8 cellular contexts compared by ENCODE assay signal in the genomic region with DNA sequence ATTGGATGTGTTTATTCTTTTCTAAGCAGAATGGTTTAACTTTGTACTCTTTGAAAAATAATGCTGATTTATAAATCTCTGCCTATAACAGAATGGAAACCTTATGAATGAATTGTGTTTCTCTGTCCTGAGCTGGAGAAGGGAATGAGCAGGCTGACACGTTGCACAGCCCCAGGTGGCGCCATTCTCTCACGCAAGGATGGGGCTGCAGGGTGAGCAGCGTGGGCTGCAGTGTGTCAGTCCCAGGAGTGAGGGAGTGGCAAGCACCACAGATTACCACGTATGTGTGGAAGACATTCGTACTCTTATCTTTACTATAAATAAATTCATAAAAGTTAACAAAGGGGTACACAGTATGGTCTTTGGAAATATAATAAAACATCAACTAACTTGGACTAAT. TPM values are rescaled to one million over a fixed set of nuclear protein-coding genes. Genes with fewer than 3 reads are reported as not detected.
DNase-seq lines count a peak whose midpoint lies in the region; ATAC-seq, FAIRE-seq and TF ChIP-seq lines count a peak whose summit lies in the region.

No MANE protein-coding gene starts in this region.

- FAIRE-seq in K562 (lab: Jason Lieb, UNC) = peak; percentile 78

- no peak overlapping the region for H3K4me2 ChIP-seq in K562 (ENCODE audit: insufficient read depth, low read length)

- TF ChIP-seq CTCF in BE2C (IDR thresholded peaks at IDR 0.05; ENCODE audit: low read depth, low read length) (peak; percentile 78), K562 (IDR thresholded peaks at IDR 0.05 in 2 of 3, conservative IDR thresholded peaks at IDR 0.05 in 1 of 3; ENCODE audit: insufficient read depth in 2 of 3, low read depth in 1 of 3, low read length in 3 of 3) (peak; percentile 48 to 55 (median 54); a peak in 5 of 6 replicates), stomach (IDR thresholded peaks at IDR 0.05) (peak in 3 of 7 experiments; percentile 25 to 41 (median 30))

- no TSS peak for BruUV-seq in K562 (replicated peaks; lab: Mats Ljungman, UMichigan)

- H3K9me3 ChIP-seq in BE2C (no peaks in the 10 kb centered on the region), K562 (replicated peaks; ENCODE audit: control insufficient read depth, insufficient read depth, low read depth, low read length) (no peaks in the 10 kb centered on the region), stomach (no peaks in the 10 kb centered on the region)

- DNase-seq in BE2C (peak; percentile 66), NCI-H446 (lab: John Stamatoyannopoulos, UW) (peak; percentile 19 to 53), K562 (ENCODE audit: extremely low read depth in 1 of 4, low spot score in 3 of 4) (peak in 2 of 4 experiments; percentile 12 to 51), left colon (peak; percentile 32 to 63), stomach (peak; percentile 49), GF-D8 (lab: John Stamatoyannopoulos, UW) (no peak)

- CTCF ChIA-PET in K562 (lab: Yijun Ruan, JAX; ENCODE audit: low intra/inter-chr PET ratio) = interaction anchor here (1.2 to 1.4 kb wide), 2 partner anchors 66 to 767 kb away, joined by 3 to 7 read pairs; no protein-coding TSS in a partner anchor

- H3K4me3 ChIP-seq in BE2C (ENCODE audit: low read depth, low read length) (no peak overlapping the region), K562 (no peak overlapping the region), stomach (no peak overlapping the region)

- H3K27ac ChIP-seq in K562 (ENCODE audit: extremely low read depth, low read depth, low read length) = no peak overlapping the region
- H3K27ac ChIP-seq in stomach = no peak overlapping the region

- intact Hi-C loops in K562 (cut with micrococcal nuclease) (loop anchor here (1.0 kb wide), 1 partner anchor 767 kb away; no protein-coding TSS in a partner anchor), left colon (cut with DNase I, micrococcal nuclease) (loop anchor here in 1 of 2 donors (10.0 kb wide), 1 partner anchor 772 kb away; no protein-coding TSS in a partner anchor), stomach (cut with DNase I; ENCODE audit: low total_unique reads) (no loop called here)

- ATAC-seq in GM18868 (IDR thresholded peaks at IDR 0.05; ENCODE audit: unreplicated experiment) (peak; percentile 66), K562 (peak; percentile 99), left colon (peak; percentile 90), GM18909 (IDR thresholded peaks at IDR 0.05; ENCODE audit: poor library complexity, unreplicated experiment) (no peak)

- no peaks in the 10 kb centered on the region for H4K20me1 ChIP-seq in K562 (replicated peaks; ENCODE audit: control insufficient read depth, insufficient read depth, low read length)

- TF ChIP-seq POLR2A in K562 (conservative IDR thresholded peaks at IDR 0.05) = no peak
- TF ChIP-seq POLR2A in stomach (IDR thresholded peaks at IDR 0.05) = no peak

- H3K9me1 ChIP-seq in K562 (ENCODE audit: control insufficient read depth, insufficient read depth, low read length) = no peaks in the 10 kb centered on the region

- peak; percentile 73 for TF ChIP-seq RAD21 in K562 (CRISPR knock-in tag; conservative IDR thresholded peaks at IDR 0.05 in 1 of 2, IDR thresholded peaks at IDR 0.05 in 1 of 2)

- H3K4me1 ChIP-seq in BE2C (no peaks in the 10 kb centered on the region), K562 (replicated peaks in 1 of 2; ENCODE audit: control insufficient read depth in 2 of 2, insufficient read depth in 2 of 2, low read length in 2 of 2) (no peaks in the 10 kb centered on the region), stomach (no peaks in the 10 kb centered on the region)

- H3K9ac ChIP-seq in K562 (ENCODE audit: insufficient read depth in 1 of 2, low read depth in 2 of 2, low read length in 2 of 2) = no peak overlapping the region

- no peak for TF ChIP-seq EP300 in K562 (IDR thresholded peaks at IDR 0.05; ENCODE audit: low read length)
- no peak for TF ChIP-seq EP300 in stomach (IDR thresholded peaks at IDR 0.05)

- POLR2A ChIA-PET in K562 (lab: Yijun Ruan, JAX) = no interaction called here

- H3K36me3 ChIP-seq in BE2C = no peaks in the 10 kb centered on the region
- peaks cover 4% of the 10 kb centered on the region; the same call in 1 of the 3 replicates for H3K36me3 ChIP-seq in K562 (ENCODE audit: control insufficient read depth, insufficient read depth, low read length)
- H3K36me3 ChIP-seq in stomach = peaks cover 13 to 54% (median 42%) of the 10 kb centered on the region in 4 donors

- WGBS in K562 (ENCODE audit: insufficient coverage, low coverage, missing lambda C conversion rate) = 28% methylated on average over 6 of the region's 6 CpGs
- 28 to 44% (median 32%) methylated on average over 6 of the region's 6 CpGs for WGBS in stomach, 5 donors

- in situ Hi-C loops in K562 (cut with MboI) = loop anchor here (10.0 kb wide), 2 partner anchors 772 to 982 kb away; no protein-coding TSS in a partner anchor

- H2AFZ ChIP-seq in K562 (ENCODE audit: low read depth, low read length) = no peak overlapping the region

- no peaks in the 10 kb centered on the region for H3K79me2 ChIP-seq in K562 (ENCODE audit: control insufficient read depth, insufficient read depth, low read length)

- H3K27me3 ChIP-seq in BE2C (no peaks in the 10 kb centered on the region), K562 (ENCODE audit: control insufficient read depth in 2 of 2, insufficient read depth in 2 of 2, low read length in 2 of 2) (no peaks in the 10 kb centered on the region), stomach (no peaks in the 10 kb centered on the region)

TF ChIP-seq in K562, 482 proteins besides CTCF, POLR2A, EP300 and RAD21:
- no peak for TF ChIP-seq ZNF232 (CRISPR knock-in tag; IDR thresholded peaks at IDR 0.05)
- peak; percentile 41 for TF ChIP-seq SMC3 (conservative IDR thresholded peaks at IDR 0.05; ENCODE audit: insufficient read depth, low read depth, low read length)
- peak; percentile 51 for TF ChIP-seq CREM (IDR thresholded peaks at IDR 0.05; ENCODE audit: low read depth)
- TF ChIP-seq, protein P1, sequence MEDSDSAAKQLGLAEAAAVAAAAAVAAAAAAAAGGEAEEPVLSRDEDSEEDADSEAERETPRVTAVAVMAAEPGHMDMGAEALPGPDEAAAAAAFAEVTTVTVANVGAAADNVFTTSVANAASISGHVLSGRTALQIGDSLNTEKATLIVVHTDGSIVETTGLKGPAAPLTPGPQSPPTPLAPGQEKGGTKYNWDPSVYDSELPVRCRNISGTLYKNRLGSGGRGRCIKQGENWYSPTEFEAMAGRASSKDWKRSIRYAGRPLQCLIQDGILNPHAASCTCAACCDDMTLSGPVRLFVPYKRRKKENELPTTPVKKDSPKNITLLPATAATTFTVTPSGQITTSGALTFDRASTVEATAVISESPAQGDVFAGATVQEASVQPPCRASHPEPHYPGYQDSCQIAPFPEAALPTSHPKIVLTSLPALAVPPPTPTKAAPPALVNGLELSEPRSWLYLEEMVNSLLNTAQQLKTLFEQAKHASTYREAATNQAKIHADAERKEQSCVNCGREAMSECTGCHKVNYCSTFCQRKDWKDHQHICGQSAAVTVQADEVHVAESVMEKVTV (CRISPR knock-in tag; IDR thresholded peaks at IDR 0.05) = peak; percentile 54; the same call in 1 of the 2 replicates

RNA-seq across cellular contexts. Expression of gene FDX1, which starts 33.4 kb away (rescaled TPM):
- 13.0 TPM for polyA plus RNA-seq in BE2C (2012; ENCODE audit: insufficient read depth, insufficient read length, low read depth)
- total RNA-seq in K562 (2011; cell fraction: chromatin; rRNA removed; ENCODE audit: low replicate concordance) = 1.3 and 3.3 TPM in 2 replicates
- 1.4 and 1.5 TPM in 2 replicates for total RNA-seq in K562 (2011; cell fraction: nucleolus; rRNA removed)
- 2.3 and 6.9 TPM in 2 replicates for total RNA-seq in K562 (2011; cell fraction: nucleoplasm; rRNA removed)
- 9.7 and 11.4 TPM in 2 replicates for total RNA-seq in K562 (2014; rRNA removed)
- total RNA-seq in K562 (2014; rRNA removed; fragmentation: Illumina TruSeq; extraction: Trizol) = 13.2 and 14.5 TPM in 2 replicates
- total RNA-seq in K562 (2015; rRNA removed; fragmentation: Illumina TruSeq; extraction: Trizol) = 9.8 and 11.8 TPM in 2 replicates
- total RNA-seq in K562 (2021) = 12.9 and 14.3 TPM in 2 replicates
- 7.9 and 13.0 TPM in 2 replicates for polyA plus RNA-seq in K562 (2011; rRNA removed)
- polyA plus RNA-seq in K562 (2011; cell fraction: cytosol; rRNA removed) = 4.6 and 4.9 TPM in 2 replicates
- polyA plus RNA-seq in K562 (2011; cell fraction: nucleus; rRNA removed) = 1.7 and 2.3 TPM in 2 replicates
- polyA plus RNA-seq in K562 (2012) = 8.3 and 13.6 TPM in 2 replicates
- polyA plus RNA-seq in K562 (2014; fragmentation: Illumina TruSeq; extraction: Trizol) = 7.3 and 7.5 TPM in 2 replicates
- 1 to 10 TPM; 6.4 to 6.9 TPM for polyA plus RNA-seq in K562 (2014; fragmentation: Nextera tagmentation; extraction: Ambion mirVana)
- polyA plus RNA-seq in K562 (2014; rRNA removed) = 9.7 and 10.7 TPM in 2 replicates
- polyA minus RNA-seq in K562 (2011; rRNA and poly(A)+ RNA removed) = 6.6 and 7.9 TPM in 2 replicates
- polyA minus RNA-seq in K562 (2011; cell fraction: cytosol; rRNA and poly(A)+ RNA removed) = 3.6 and 4.0 TPM in 2 replicates
- polyA minus RNA-seq in K562 (2011; cell fraction: nucleus; rRNA and poly(A)+ RNA removed) = 1.6 and 2.0 TPM in 2 replicates
- 10 to 100 TPM; 22.6 to 24.0 TPM for total RNA-seq in left colon
- 10 to 100 TPM in 4 of 5 donors, under 1 TPM in 1; 0.58 to 78.8 (median 23.5) TPM for total RNA-seq in stomach
- polyA plus RNA-seq in stomach = 10 to 100 TPM; 11.2 to 23.4 (median 18.3) TPM
